23 cellular contexts compared by ENCODE assay signal in genomic region chr1:98791498-98791897, GRCh38.
DNase-seq lines count a peak whose midpoint lies in the region; ATAC-seq and TF ChIP-seq lines count a peak whose summit lies in the region.
"Had no signal": no experiment of that assay in that cellular context is flagged by ENCODE, and none has a peak within 500 bp of the region (broad histone marks: within the 10 kb centered on the region; RNA-seq: fewer than 3 reads in every experiment).

No MANE protein-coding gene starts in this region.

- H3K4me2 ChIP-seq in IMR-90 (ENCODE audit: low read depth, low read length) (no peak overlapping the region), neuronal stem cell (ENCODE audit: insufficient read depth, low read length, poor library complexity, severe bottlenecking) (no peak overlapping the region)
- H3K4me2 ChIP-seq: BLaER1 had no signal

- BruUV-seq in IMR-90 (replicated peaks; lab: Mats Ljungman, UMichigan), result no TSS peak

- no peak for TF ChIP-seq POLR2A in IMR-90 (IDR thresholded peaks at IDR 0.05; ENCODE audit: low read depth, low read length)

- no peaks in the 10 kb centered on the region for H3K4me1 ChIP-seq in IMR-90 (ENCODE audit: control insufficient read depth, insufficient read depth, low read length)
- no peaks in the 10 kb centered on the region for H3K4me1 ChIP-seq in neuronal stem cell (ENCODE audit: control insufficient read depth in 2 of 2, insufficient read depth in 1 of 2, low read depth in 1 of 2, low read length in 2 of 2)
- H3K4me1 ChIP-seq: BLaER1 had no signal

- no peak for TF ChIP-seq CTCF in IMR-90 (conservative IDR thresholded peaks at IDR 0.05; ENCODE audit: low read depth, low read length)

- H3K27ac Mint-ChIP-seq in stimulated activated naive CD8-positive, alpha-beta T cell treated with anti-CD3 and anti-CD28 coated beads, Interleukin-15, amount 100 ng/mL, for 72 hours, result no peak overlapping the region
- H3K27ac Mint-ChIP-seq: CD14-positive monocyte; CD4-positive, CD25-positive, alpha-beta regulatory T cell had no signal

- H2BK20ac ChIP-seq in IMR-90 (ENCODE audit: low read depth, low read length), result no peak overlapping the region

- peaks cover 7 to 8% of the 10 kb centered on the region in 2 donors for H3K9me3 Mint-ChIP-seq in stimulated activated naive CD8-positive, alpha-beta T cell treated with anti-CD3 and anti-CD28 coated beads, Interleukin-15, amount 100 ng/mL, for 72 hours

- no peak for TF ChIP-seq RAD21 in IMR-90 (IDR thresholded peaks at IDR 0.05; ENCODE audit: low read length)

- H3K9ac ChIP-seq in IMR-90 (ENCODE audit: low read depth, low read length), result no peak overlapping the region
- no peak overlapping the region for H3K9ac ChIP-seq in neuronal stem cell (ENCODE audit: low read depth, low read length, poor library complexity)
- H3K9ac ChIP-seq: BLaER1 had no signal

- H3K4me1 Mint-ChIP-seq in stimulated activated naive CD8-positive, alpha-beta T cell treated with anti-CD3 and anti-CD28 coated beads, Interleukin-15, amount 100 ng/mL, for 72 hours, result peaks cover 5% of the 10 kb centered on the region
- H3K4me1 Mint-ChIP-seq: CD14-positive monocyte had no signal

- H2BK15ac ChIP-seq in IMR-90 (ENCODE audit: low read depth, low read length) (no peak overlapping the region), neuronal stem cell (ENCODE audit: low read length) (no peak overlapping the region)

- H3K27me3 ChIP-seq in IMR-90 (ENCODE audit: control insufficient read depth, insufficient read depth, low read length) (peaks cover 5% of the 10 kb centered on the region), neuronal stem cell (ENCODE audit: control insufficient read depth in 3 of 3, insufficient read depth in 3 of 3, low read depth in 1 of 3, low read length in 3 of 3) (no peaks in the 10 kb centered on the region)
- H3K27me3 ChIP-seq: BE2C, BLaER1 had no signal

- no peaks in the 10 kb centered on the region for H3K36me3 ChIP-seq in IMR-90 (ENCODE audit: control insufficient read depth, insufficient read depth, low read length)
- no peaks in the 10 kb centered on the region for H3K36me3 ChIP-seq in neuronal stem cell (replicated peaks in 1 of 2; ENCODE audit: control insufficient read depth in 2 of 2, insufficient read depth in 2 of 2, low read length in 2 of 2)
- H3K36me3 ChIP-seq: BE2C, BLaER1 had no signal

- in situ Hi-C loops in IMR-90 (cut with MboI; ENCODE audit: low sequenced_read_pairs), result loop anchor here (10.0 kb wide), 2 partner anchors 693 to 913 kb away; no protein-coding TSS in a partner anchor

- no peak overlapping the region for H3K56ac ChIP-seq in IMR-90 (ENCODE audit: extremely low read depth, insufficient read depth, low read length)

- POLR2A ChIA-PET in IMR-90 (lab: Charles Lee; ENCODE audit: unreplicated experiment), result no interaction called here

- WGBS in IMR-90 (ENCODE audit: extremely low coverage in 2 of 2, insufficient read length in 1 of 2), 2 experiments, result no CpG with 5 or more reads among the region's 6 CpGs
- WGBS in neuronal stem cell (ENCODE audit: extremely low coverage in 2 of 2, insufficient read length in 2 of 2, insufficient replicate concordance in 1 of 2), 2 donors, result no CpG with 5 or more reads among the region's 6 CpGs

- intact Hi-C loops in IMR-90 (cut with micrococcal nuclease), result loop anchor here (1.0 to 10.0 kb wide), 2 partner anchors 42 to 213 kb away; partner anchors contain the start of gene PLPPR5
- intact Hi-C loops in Right ventricle myocardium superior (cut with DNase I), result no loop called here

- no peak overlapping the region for H2BK12ac ChIP-seq in neuronal stem cell (ENCODE audit: low read length)

- H2AK9ac ChIP-seq in IMR-90 (replicated peaks; ENCODE audit: low read depth, low read length, poor library complexity), result no peak overlapping the region

- H3K79me1 ChIP-seq in IMR-90 (ENCODE audit: low read depth in 1 of 2, low read length in 2 of 2) (no peaks in the 10 kb centered on the region), neuronal stem cell (ENCODE audit: low read depth, low read length) (no peaks in the 10 kb centered on the region)

- H3K4me3 ChIP-seq in IMR-90 (ENCODE audit: insufficient read depth, low read depth, low read length) (no peak overlapping the region), neuronal stem cell (ENCODE audit: low read length in 2 of 2) (no peak overlapping the region)
- H3K4me3 ChIP-seq: BLaER1, GM12878 had no signal

- H3K9me1 ChIP-seq in IMR-90 (ENCODE audit: insufficient read depth, low read length), result no peaks in the 10 kb centered on the region

- dilution Hi-C loops in IMR-90 (cut with HindIII; ENCODE audit: low sequenced_read_pairs, unreplicated experiment), result no loop called here

- H2AFZ ChIP-seq in IMR-90 (replicated peaks; ENCODE audit: low read length, poor library complexity) (peak overlapping the region; percentile 35), neuronal stem cell (ENCODE audit: low read length) (peak overlapping the region; percentile 4)

- H3K27ac ChIP-seq in IMR-90 (ENCODE audit: insufficient read depth, low read length) (no peak overlapping the region), neuronal stem cell (replicated peaks; ENCODE audit: low read length) (no peak overlapping the region)
- H3K27ac ChIP-seq: BLaER1 had no signal

- H3K18ac ChIP-seq in IMR-90 (ENCODE audit: low read depth, low read length), result no peak overlapping the region
- peak overlapping the region; percentile 8 for H3K18ac ChIP-seq in neuronal stem cell (ENCODE audit: low read length)

- H4K8ac ChIP-seq in IMR-90 (ENCODE audit: low read depth in 2 of 2, low read length in 2 of 2) (no peak overlapping the region), neuronal stem cell (ENCODE audit: low read depth, low read length) (no peak overlapping the region)

- no peaks in the 10 kb centered on the region for H4K20me1 ChIP-seq in IMR-90 (ENCODE audit: insufficient read depth, low read length)
- H4K20me1 ChIP-seq: BLaER1 had no signal

- ATAC-seq in stimulated activated naive CD8-positive, alpha-beta T cell treated with anti-CD3 and anti-CD28 coated beads, Interleukin-15, amount 100 ng/mL, for 72 hours, result peak; percentile 8
- ATAC-seq in stimulated activated naive CD8-positive, alpha-beta T cell treated with anti-CD3 and anti-CD28 coated beads, Interleukin-15, Interleukin-2, amounts not matched to agents 100 U/mL and 50 U/mL, for 24 hours, result no peak
- ATAC-seq in IMR-90 (ENCODE audit: low read depth) (no peak), Right ventricle myocardium superior (ENCODE audit: poor library complexity) (no peak)
- ATAC-seq: GM12878 had no signal

- H2BK5ac ChIP-seq in IMR-90 (ENCODE audit: low read depth, low read length, poor library complexity, severe bottlenecking), result no peak overlapping the region
- no peak overlapping the region for H2BK5ac ChIP-seq in neuronal stem cell (ENCODE audit: low read length)

- no peak overlapping the region for H4K91ac ChIP-seq in IMR-90 (ENCODE audit: insufficient read depth, low read depth, low read length)
- no peak overlapping the region for H4K91ac ChIP-seq in neuronal stem cell (ENCODE audit: low read depth, low read length, poor library complexity)

- no peak overlapping the region for H4K5ac ChIP-seq in IMR-90 (ENCODE audit: low read depth, low read length)

- no peak for DNase-seq in stimulated activated naive CD8-positive, alpha-beta T cell treated with anti-CD3 and anti-CD28 coated beads, Interleukin-15, amount 100 ng/mL, for 72 hours
- DNase-seq in stimulated activated naive CD8-positive, alpha-beta T cell treated with anti-CD3 and anti-CD28 coated beads, Interleukin-15, Interleukin-2, amounts not matched to agents 100 U/mL and 50 U/mL, for 24 hours, result no peak
- DNase-seq in IMR-90, result no peak
- no peak for DNase-seq in neuronal stem cell (ENCODE audit: low spot score)
- DNase-seq in Right ventricle myocardium superior, result no peak
- no peak for DNase-seq in activated CD4-positive, alpha-beta T cell treated with anti-CD3 and anti-CD28 coated beads for 48 hours
- DNase-seq: 8988T; ACHN; C1 segment of cervical spinal cord; CD4-positive, alpha-beta memory T cell; CD4-positive, CD25-positive, alpha-beta regulatory T cell; CD8-positive, alpha-beta memory T cell; COR-L47; DMS 273 treated with DMSO at 0.1 percent for 48 hours; DMS153; DMS53; DMS79; DND-41; GDM1 had no signal

- H3K4ac ChIP-seq in IMR-90 (ENCODE audit: low read depth, low read length), result no peak overlapping the region
- no peak overlapping the region for H3K4ac ChIP-seq in neuronal stem cell (ENCODE audit: low read length)

- no peak overlapping the region for H3K4me3 Mint-ChIP-seq in stimulated activated naive CD8-positive, alpha-beta T cell treated with anti-CD3 and anti-CD28 coated beads, Interleukin-15, amount 100 ng/mL, for 72 hours
- H3K4me3 Mint-ChIP-seq: CD14-positive monocyte; CD4-positive, alpha-beta memory T cell; CD4-positive, CD25-positive, alpha-beta regulatory T cell; CD8-positive, alpha-beta memory T cell had no signal

- CTCF ChIA-PET in IMR-90 (lab: Yijun Ruan, JAX), result no interaction called here

- no peaks in the 10 kb centered on the region for H3K9me3 ChIP-seq in IMR-90 (ENCODE audit: control insufficient read depth, insufficient read depth, low read length)
- no peaks in the 10 kb centered on the region for H3K9me3 ChIP-seq in neuronal stem cell (replicated peaks in 1 of 2; ENCODE audit: control insufficient read depth in 2 of 2, insufficient read depth in 1 of 2, low read depth in 1 of 2, low read length in 2 of 2)
- H3K9me3 ChIP-seq: BE2C had no signal

- no peak overlapping the region for H3K14ac ChIP-seq in IMR-90 (replicated peaks; ENCODE audit: low read depth, low read length)
- no peak overlapping the region for H3K14ac ChIP-seq in neuronal stem cell (ENCODE audit: low read length)

- H2BK120ac ChIP-seq in IMR-90 (ENCODE audit: low read depth, low read length), result no peak overlapping the region
- H2BK120ac ChIP-seq in neuronal stem cell (ENCODE audit: low read depth, low read length), result no peak overlapping the region

- H3K23ac ChIP-seq in IMR-90 (ENCODE audit: low read depth, low read length) (no peak overlapping the region), neuronal stem cell (ENCODE audit: low read depth, low read length, poor library complexity) (no peak overlapping the region)

- H3K27me3 Mint-ChIP-seq in stimulated activated naive CD8-positive, alpha-beta T cell treated with anti-CD3 and anti-CD28 coated beads, Interleukin-15, amount 100 ng/mL, for 72 hours, result peaks cover 7% of the 10 kb centered on the region
- H3K27me3 Mint-ChIP-seq: CD4-positive, alpha-beta memory T cell had no signal

- H2AK5ac ChIP-seq in IMR-90 (ENCODE audit: low read depth, low read length) (no peak overlapping the region), neuronal stem cell (ENCODE audit: low read depth, low read length) (no peak overlapping the region)

TF ChIP-seq in IMR-90, 13 proteins besides CTCF, POLR2A, EP300 and RAD21 (continues in another document):
- TF ChIP-seq CEBPB (IDR thresholded peaks at IDR 0.05; ENCODE audit: low read depth, low read length) (no peak), NFE2L2 (IDR thresholded peaks at IDR 0.05; ENCODE audit: low read depth, low read length) (no peak), BHLHE40 (IDR thresholded peaks at IDR 0.05; ENCODE audit: low read depth, low read length) (no peak), MAFK (IDR thresholded peaks at IDR 0.05; ENCODE audit: low read depth, low read length) (no peak)
